In the genomic region with DNA sequence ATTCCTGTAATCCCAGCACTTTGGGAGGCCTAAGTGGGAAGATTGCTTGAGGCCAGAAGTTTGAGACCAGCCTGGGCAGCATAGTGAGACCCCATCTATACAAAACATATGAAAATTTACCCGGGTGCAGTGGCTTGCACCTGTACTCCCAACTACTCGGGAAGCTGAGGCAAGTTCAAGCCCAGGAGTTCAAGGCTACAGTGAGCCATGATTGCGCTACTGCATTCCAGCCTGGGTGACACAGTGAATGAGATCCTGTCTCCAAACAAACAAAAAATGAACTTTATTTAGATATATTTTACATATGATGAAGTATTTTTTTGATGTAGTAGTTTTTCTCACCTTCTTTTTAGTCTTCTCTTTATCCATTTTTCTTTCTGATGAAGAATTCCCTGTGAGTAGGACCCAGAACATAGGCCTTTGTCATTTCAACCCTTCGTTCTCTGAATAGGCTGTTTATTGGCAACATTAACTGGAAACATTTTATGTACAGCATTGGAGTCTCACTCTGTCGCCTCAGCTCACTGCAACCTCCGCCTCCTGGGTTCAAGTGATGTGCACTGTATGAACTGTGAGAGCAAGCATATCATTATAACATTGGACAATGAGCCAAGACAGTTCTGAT, we compare ENCODE assay signal across 9 cellular contexts.
"Had no signal": no experiment of that assay in that cellular context is flagged by ENCODE, and none has a peak within 500 bp of the region (broad histone marks: within the 10 kb centered on the region; RNA-seq: fewer than 3 reads in every experiment).

No MANE protein-coding gene starts in this region.

- H3K27me3 ChIP-seq: colonic mucosa, foreskin keratinocyte, heart left ventricle, left lung, tibial nerve had no signal

- H3K9me3 Mint-ChIP-seq: memory B cell had no signal

- H3K9me3 ChIP-seq: colonic mucosa, heart left ventricle, left lung, tibial nerve had no signal

- H3K4me3 ChIP-seq: colonic mucosa, heart left ventricle, left lung, tibial nerve had no signal

- H3K4me3 Mint-ChIP-seq: memory B cell had no signal

- H3K27me3 Mint-ChIP-seq: memory B cell had no signal

- H3K27ac ChIP-seq: foreskin keratinocyte, heart left ventricle, left lung, tibial nerve had no signal

- ATAC-seq: foreskin keratinocyte, heart left ventricle, left lung, SK-N-SH treated with all-trans-retinoic acid at 6 μM for 48 hours had no signal

- H3K27ac Mint-ChIP-seq: memory B cell had no signal

- H3K36me3 ChIP-seq: colonic mucosa, left lung had no signal

- DNase-seq: colonic mucosa; foreskin keratinocyte; heart left ventricle; left lung; stimulated activated CD4-positive, alpha-beta T cell treated with anti-CD3 and anti-CD28 coated beads, Interleukin-4, amount 100 ng/mL, for 24 hours; T-helper 2 cell had no signal
